Comparison of ENCODE assay signal across 29 cellular contexts in genomic region chr20:37431786-37432185, GRCh38.
"Had no signal": no experiment of that assay in that cellular context is flagged by ENCODE, and none has a peak within 500 bp of the region (broad histone marks: within the 10 kb centered on the region; RNA-seq: fewer than 3 reads in every experiment).

No MANE protein-coding gene starts in this region.

- ATAC-seq: naive thymus-derived CD8-positive, alpha-beta T cell; natural killer cell treated with Interleukin-12 subunit alpha and Interleukin-12 subunit beta and Interleukin-15 and Interleukin-18, amount 100 ng/mL, for 72 hours; psoas muscle; right cardiac atrium; sciatic nerve; stimulated activated memory B cell treated with anti-CD40 and anti-IgM and Interleukin-4, amounts not matched to agents 10 μg/mL and 1 μg/mL and 100 μg/mL, for 72 hours had no signal

- H3K4me1 ChIP-seq: parathyroid adenoma, psoas muscle, spleen, suprapubic skin, testis, tibial artery, transverse colon, upper lobe of left lung, vagina had no signal

- H3K4me1 Mint-ChIP-seq: naive B cell; naive thymus-derived CD8-positive, alpha-beta T cell; stimulated activated memory B cell treated with anti-CD40 and anti-IgM and Interleukin-4, amounts not matched to agents 10 μg/mL and 1 μg/mL and 100 μg/mL, for 72 hours had no signal

- H3K27ac ChIP-seq: ovary, parathyroid adenoma, psoas muscle, skin epidermis, spleen, suprapubic skin, testis, tibial artery, transverse colon, upper lobe of left lung, vagina had no signal

- H3K4me3 ChIP-seq: ovary, psoas muscle, skin epidermis, smooth muscle cell, spleen, suprapubic skin, testis, tibial artery, transverse colon, upper lobe of left lung, vagina had no signal

- H3K36me3 ChIP-seq: ovary, spleen, suprapubic skin, tibial artery, transverse colon, upper lobe of left lung, vagina had no signal

- H2AFZ ChIP-seq: parathyroid adenoma had no signal

- H3K4me3 Mint-ChIP-seq: naive B cell; naive thymus-derived CD8-positive, alpha-beta T cell; natural killer cell treated with Interleukin-12 subunit alpha and Interleukin-12 subunit beta and Interleukin-15 and Interleukin-18, amount 100 ng/mL, for 72 hours; nephron progenitor cell; neural crest cell; stimulated activated memory B cell treated with anti-CD40 and anti-IgM and Interleukin-4, amounts not matched to agents 10 μg/mL and 1 μg/mL and 100 μg/mL, for 72 hours; stimulated activated naive CD8-positive, alpha-beta T cell treated with anti-CD3 and anti-CD28 coated beads, Interleukin-15, Interleukin-2, amounts not matched to agents 100 ng/mL and 50 ng/mL, for 24 hours had no signal

- H3K79me2 ChIP-seq: parathyroid adenoma had no signal

- H3K27ac Mint-ChIP-seq: naive B cell; naive thymus-derived CD8-positive, alpha-beta T cell; natural killer cell treated with Interleukin-12 subunit alpha and Interleukin-12 subunit beta and Interleukin-15 and Interleukin-18, amount 100 ng/mL, for 72 hours; nephron progenitor cell; progenitor cell of endocrine pancreas; stimulated activated memory B cell treated with anti-CD40 and anti-IgM and Interleukin-4, amounts not matched to agents 10 μg/mL and 1 μg/mL and 100 μg/mL, for 72 hours; stimulated activated naive CD8-positive, alpha-beta T cell treated with anti-CD3 and anti-CD28 coated beads, Interleukin-15, Interleukin-2, amounts not matched to agents 100 ng/mL and 50 ng/mL, for 24 hours had no signal

- H3K4me2 ChIP-seq: smooth muscle cell had no signal

- H3K9me3 Mint-ChIP-seq: naive B cell; naive thymus-derived CD8-positive, alpha-beta T cell; natural killer cell treated with Interleukin-12 subunit alpha and Interleukin-12 subunit beta and Interleukin-15 and Interleukin-18, amount 100 ng/mL, for 72 hours; nephron progenitor cell; neural crest cell; stimulated activated memory B cell treated with anti-CD40 and anti-IgM and Interleukin-4, amounts not matched to agents 10 μg/mL and 1 μg/mL and 100 μg/mL, for 72 hours; stimulated activated naive CD8-positive, alpha-beta T cell treated with anti-CD3 and anti-CD28 coated beads, Interleukin-15, Interleukin-2, amounts not matched to agents 100 ng/mL and 50 ng/mL, for 24 hours had no signal

- H3K27me3 Mint-ChIP-seq: progenitor cell of endocrine pancreas; stimulated activated memory B cell treated with anti-CD40 and anti-IgM and Interleukin-4, amounts not matched to agents 10 μg/mL and 1 μg/mL and 100 μg/mL, for 72 hours had no signal

- H3K9ac ChIP-seq: parathyroid adenoma had no signal

- DNase-seq: naive B cell; nephron progenitor cell; ovary; psoas muscle; right cardiac atrium; spleen; stimulated activated CD4-positive, alpha-beta T cell treated with anti-CD3 and anti-CD28 coated beads, Interleukin-12 subunit alpha, Interleukin-12 subunit beta, amount 100 ng/mL, for 4 hours; stimulated activated CD4-positive, alpha-beta T cell treated with anti-CD3 and anti-CD28 coated beads, Interleukin-1b, Interleukin-23, amount 100 ng/mL, for 48 hours; stimulated activated CD4-positive, alpha-beta T cell treated with anti-CD3 and anti-CD28 coated beads, Interleukin-4, amount 100 ng/mL, for 1 hour; stimulated activated CD4-positive, alpha-beta T cell treated with anti-CD3 and anti-CD28 coated beads, Interleukin-4, amount 100 ng/mL, for 4 hours; stimulated activated CD8-positive, alpha-beta memory T cell treated with anti-CD3 and anti-CD28 coated beads, Interleukin-4, amount 100 ng/mL, for 48 hours; stimulated activated naive CD4-positive, alpha-beta T cell; substantia nigra; testis; tibial artery; transverse colon; upper lobe of left lung had no signal

- H3K27me3 ChIP-seq: ovary, testis, upper lobe of left lung, vagina had no signal

- H3K36me3 Mint-ChIP-seq: naive B cell; naive thymus-derived CD8-positive, alpha-beta T cell; natural killer cell treated with Interleukin-12 subunit alpha and Interleukin-12 subunit beta and Interleukin-15 and Interleukin-18, amount 100 ng/mL, for 72 hours; stimulated activated memory B cell treated with anti-CD40 and anti-IgM and Interleukin-4, amounts not matched to agents 10 μg/mL and 1 μg/mL and 100 μg/mL, for 72 hours had no signal

- H3K9me3 ChIP-seq: ovary, psoas muscle, spleen, suprapubic skin, testis, tibial artery, transverse colon, upper lobe of left lung, vagina had no signal
